ENCODE assay signal across 8 cellular contexts in the genomic region with DNA sequence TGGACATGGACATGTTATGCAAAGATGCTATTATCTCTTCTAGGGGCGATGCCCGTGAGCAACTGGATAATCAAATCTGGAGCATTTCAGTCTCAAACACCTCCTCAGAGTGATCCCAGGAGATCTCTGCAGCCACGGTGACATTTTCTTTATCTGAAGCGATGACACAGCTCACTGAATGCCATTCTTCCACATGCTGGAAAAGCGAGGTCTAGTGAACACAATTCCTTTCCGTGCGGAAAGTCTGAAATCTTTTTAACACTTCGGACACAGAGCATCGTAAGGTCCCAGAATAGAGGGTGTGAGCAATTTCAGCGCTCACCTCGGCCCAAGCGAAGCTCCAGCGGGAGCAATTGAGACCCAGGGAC. TPM values are rescaled to one million over a fixed set of nuclear protein-coding genes. Genes with fewer than 3 reads are reported as not detected.
DNase-seq lines count a peak whose midpoint lies in the region; ATAC-seq and TF ChIP-seq lines count a peak whose summit lies in the region.

No MANE protein-coding gene starts in this region.

- H4K8ac ChIP-seq in neuronal stem cell (ENCODE audit: low read depth, low read length), result no peak overlapping the region

- no peak overlapping the region for H3K27ac ChIP-seq in neuronal stem cell (replicated peaks; ENCODE audit: low read length)

- no peak overlapping the region for H2BK5ac ChIP-seq in neuronal stem cell (ENCODE audit: low read length)

- no peak overlapping the region for H3K23ac ChIP-seq in neuronal stem cell (ENCODE audit: low read depth, low read length, poor library complexity)

- H3K36me3 Mint-ChIP-seq in Calu3 (ENCODE audit: insufficient read depth, unreplicated experiment), result peaks cover 55% of the 10 kb centered on the region
- H3K36me3 Mint-ChIP-seq in effector memory CD8-positive, alpha-beta T cell (ENCODE audit: insufficient read depth), result peaks cover 44% of the 10 kb centered on the region

- H2BK12ac ChIP-seq in neuronal stem cell (ENCODE audit: low read length), result no peak overlapping the region

- H3K9me3 ChIP-seq in MG63 (no peaks in the 10 kb centered on the region), neuronal stem cell (replicated peaks in 1 of 2; ENCODE audit: control insufficient read depth in 2 of 2, insufficient read depth in 1 of 2, low read depth in 1 of 2, low read length in 2 of 2) (no peaks in the 10 kb centered on the region)

- intact Hi-C loops in Calu3 (cut with micrococcal nuclease; ENCODE audit: unreplicated experiment), result no loop called here

- H3K9ac ChIP-seq in neuronal stem cell (ENCODE audit: low read depth, low read length, poor library complexity), result peak overlapping the region; percentile 99

- no peak overlapping the region for H3K18ac ChIP-seq in neuronal stem cell (ENCODE audit: low read length)

- no peak overlapping the region for H3K4ac ChIP-seq in neuronal stem cell (ENCODE audit: low read length)

- no peak overlapping the region for H2AK5ac ChIP-seq in neuronal stem cell (ENCODE audit: low read depth, low read length)

- peak overlapping the region; percentile 42 for H3K14ac ChIP-seq in neuronal stem cell (ENCODE audit: low read length)

- no peaks in the 10 kb centered on the region for H3K9me3 Mint-ChIP-seq in Calu3 (ENCODE audit: low read depth, unreplicated experiment)
- no peaks in the 10 kb centered on the region for H3K9me3 Mint-ChIP-seq in effector memory CD8-positive, alpha-beta T cell

- peaks cover 9 to 17% of the 10 kb centered on the region in 2 donors for H3K4me1 ChIP-seq in neuronal stem cell (ENCODE audit: control insufficient read depth in 2 of 2, insufficient read depth in 1 of 2, low read depth in 1 of 2, low read length in 2 of 2)

- H3K27me3 Mint-ChIP-seq in Calu3 (ENCODE audit: unreplicated experiment), result no peaks in the 10 kb centered on the region
- no peaks in the 10 kb centered on the region for H3K27me3 Mint-ChIP-seq in effector memory CD8-positive, alpha-beta T cell

- H3K27me3 ChIP-seq in MG63, result no peaks in the 10 kb centered on the region
- no peaks in the 10 kb centered on the region for H3K27me3 ChIP-seq in neuronal stem cell (ENCODE audit: control insufficient read depth in 3 of 3, insufficient read depth in 3 of 3, low read depth in 1 of 3, low read length in 3 of 3)

- H3K79me1 ChIP-seq in neuronal stem cell (ENCODE audit: low read depth, low read length), result peaks cover 7% of the 10 kb centered on the region

- no peak for DNase-seq in Calu3
- no peak for DNase-seq in MG63
- DNase-seq in effector memory CD8-positive, alpha-beta T cell, result no peak
- DNase-seq in neuronal stem cell (ENCODE audit: low spot score), result no peak
- no peak for DNase-seq in NCI-H2107 treated with DMSO at 0.1 percent for 48 hours (lab: John Stamatoyannopoulos, UW; ENCODE audit: unreplicated experiment)
- DNase-seq in stimulated activated CD4-positive, alpha-beta T cell treated with anti-CD3 and anti-CD28 coated beads, Interleukin-12 subunit alpha, Interleukin-12 subunit beta, amount 100 ng/mL, for 4 hours, result no peak
- DNase-seq in NCI-H1694 treated with DMSO at 0.1 percent for 48 hours (lab: John Stamatoyannopoulos, UW), result no peak

- BruUV-seq in Calu3 (replicated peaks; lab: Mats Ljungman, UMichigan), result no TSS peak

- no peak overlapping the region for H2BK15ac ChIP-seq in neuronal stem cell (ENCODE audit: low read length)

- no peak overlapping the region for H4K91ac ChIP-seq in neuronal stem cell (ENCODE audit: low read depth, low read length, poor library complexity)

- peak overlapping the region; percentile 93 for H3K4me3 ChIP-seq in MG63
- peak overlapping the region; percentile 95 to 97 for H3K4me3 ChIP-seq in neuronal stem cell (ENCODE audit: low read length in 2 of 2)

- no CpG with 5 or more reads among the region's 13 CpGs for WGBS in neuronal stem cell (ENCODE audit: extremely low coverage in 2 of 2, insufficient read length in 2 of 2, insufficient replicate concordance in 1 of 2), 2 donors

- peak overlapping the region; percentile 88 for H3K4me3 Mint-ChIP-seq in Calu3 (ENCODE audit: low read depth, unreplicated experiment)
- H3K4me3 Mint-ChIP-seq in effector memory CD8-positive, alpha-beta T cell, result peak overlapping the region; percentile 69 to 87

- TF ChIP-seq CTCF in Calu3 (IDR thresholded peaks at IDR 0.05; ENCODE audit: unreplicated experiment), result no peak

- H3K27ac Mint-ChIP-seq in Calu3 (ENCODE audit: unreplicated experiment), result peak overlapping the region; percentile 22
- H3K27ac Mint-ChIP-seq in effector memory CD8-positive, alpha-beta T cell, result peak overlapping the region; percentile 53 to 70

- peak overlapping the region; percentile 95 for H2AFZ ChIP-seq in neuronal stem cell (ENCODE audit: low read length)

- H3K4me2 ChIP-seq in neuronal stem cell (ENCODE audit: insufficient read depth, low read length, poor library complexity, severe bottlenecking), result peak overlapping the region; percentile 63

- no peak for ATAC-seq in effector memory CD8-positive, alpha-beta T cell (replicated peaks)
- ATAC-seq in HG02798 (IDR thresholded peaks at IDR 0.05; ENCODE audit: poor library complexity, unreplicated experiment), result no peak

- CTCF ChIA-PET in Calu3 (lab: Charles Lee), result interaction anchor here (0.8 to 1.1 kb wide), 2 partner anchors 14 to 32 kb away, joined by 3 to 4 read pairs; no protein-coding TSS in a partner anchor

- H3K4me1 Mint-ChIP-seq in Calu3 (ENCODE audit: low read depth, unreplicated experiment), result peaks cover 20% of the 10 kb centered on the region
- H3K4me1 Mint-ChIP-seq in effector memory CD8-positive, alpha-beta T cell (ENCODE audit: low read depth in 2 of 2), result peaks cover 18 to 24% of the 10 kb centered on the region in 2 donors

- no peak overlapping the region for H2BK120ac ChIP-seq in neuronal stem cell (ENCODE audit: low read depth, low read length)

- H3K36me3 ChIP-seq in MG63 (peaks cover 25% of the 10 kb centered on the region), neuronal stem cell (replicated peaks in 1 of 2; ENCODE audit: control insufficient read depth in 2 of 2, insufficient read depth in 2 of 2, low read length in 2 of 2) (peaks cover 20 to 64% of the 10 kb centered on the region in 2 donors)

RNA-seq across cellular contexts. Expression of gene HASPIN, which starts 0.5 kb away (rescaled TPM):
- 11.8 and 13.4 TPM in 2 replicates for total RNA-seq in Calu3 (2022)
- 6.9 and 13.0 TPM in 2 replicates for total RNA-seq in MG63 (2014; rRNA removed; shearing (Covaris generic); ENCODE audit: low replicate concordance)
- 12.3 TPM for polyA plus RNA-seq in neuronal stem cell (2013, experiment 1 of 2)
- polyA plus RNA-seq in neuronal stem cell (2013, experiment 2 of 2), result 12.4 TPM

RNA-seq across cellular contexts. Expression of gene P2RX5, which starts 27.2 kb away (rescaled TPM):
- total RNA-seq in Calu3 (2022), result 11.1 and 11.6 TPM in 2 replicates
- total RNA-seq in MG63 (2014; rRNA removed; shearing (Covaris generic); ENCODE audit: low replicate concordance), result 12.0 and 12.3 TPM in 2 replicates
- polyA plus RNA-seq in neuronal stem cell (2013, experiment 1 of 2), result 0.31 TPM
- polyA plus RNA-seq in neuronal stem cell (2013, experiment 2 of 2), result 0.43 TPM

RNA-seq across cellular contexts. Expression of gene EMC6, which starts 54.6 kb away (rescaled TPM):
- total RNA-seq in Calu3 (2022), result 38.2 and 42.9 TPM in 2 replicates
- 2.4 and 23.4 TPM in 2 replicates for total RNA-seq in MG63 (2014; rRNA removed; shearing (Covaris generic); ENCODE audit: low replicate concordance)
- 122 TPM for polyA plus RNA-seq in neuronal stem cell (2013, experiment 1 of 2)
- 117 TPM for polyA plus RNA-seq in neuronal stem cell (2013, experiment 2 of 2)

RNA-seq across cellular contexts. Expression of gene TAX1BP3, which starts 54.8 kb away (rescaled TPM):
- 63.9 and 66.1 TPM in 2 replicates for total RNA-seq in Calu3 (2022)
- 63.4 and 127 TPM in 2 replicates for total RNA-seq in MG63 (2014; rRNA removed; shearing (Covaris generic); ENCODE audit: low replicate concordance)
- polyA plus RNA-seq in neuronal stem cell (2013, experiment 1 of 2), result 39.2 TPM
- polyA plus RNA-seq in neuronal stem cell (2013, experiment 2 of 2), result 37.4 TPM
